18 cellular contexts compared by ENCODE assay signal in genomic region chr9:135835131-135835530, GRCh38.
A peak's percentile ranks its signal among the peaks of the same experiment; 100 is the strongest.
DNase-seq lines count a peak whose midpoint lies in the region; ATAC-seq and TF ChIP-seq lines count a peak whose summit lies in the region.
"Had no signal": no experiment of that assay in that cellular context is flagged by ENCODE, and none has a peak within 500 bp of the region (broad histone marks: within the 10 kb centered on the region; RNA-seq: fewer than 3 reads in every experiment).

No MANE protein-coding gene starts in this region.

- H3K9me2 ChIP-seq in GM23338 (ENCODE audit: insufficient read depth) = no peaks in the 10 kb centered on the region

- H3K27me3 Mint-ChIP-seq in GM23338 (ENCODE audit: insufficient read depth, low read depth, poor library complexity) = no peaks in the 10 kb centered on the region
- H3K27me3 Mint-ChIP-seq in WTC11 (ENCODE audit: low read depth) = no peaks in the 10 kb centered on the region
- H3K27me3 Mint-ChIP-seq: CD4-positive, alpha-beta memory T cell had no signal

- no peak overlapping the region for H2AFZ ChIP-seq in GM23338

- no peaks in the 10 kb centered on the region for H3K9me3 Mint-ChIP-seq in GM23338
- no peaks in the 10 kb centered on the region for H3K9me3 Mint-ChIP-seq in WTC11
- H3K9me3 Mint-ChIP-seq: HFFc6 had no signal

- ATAC-seq in GM23338 (peak; percentile 71), WTC11 (peak; percentile 65), HG02798 (IDR thresholded peaks at IDR 0.05; ENCODE audit: poor library complexity, unreplicated experiment) (no peak), HG02588 (IDR thresholded peaks at IDR 0.05; ENCODE audit: unreplicated experiment) (no peak)

- H3K4me3 ChIP-seq in GM23338 = no peak overlapping the region
- H3K4me3 ChIP-seq: HAP-1 had no signal

- no peak for DNase-seq in GM23338 (ENCODE audit: low spot score)
- no peak for DNase-seq in WTC11 (ENCODE audit: low spot score)
- peak; percentile 38 for DNase-seq in ecto neural progenitor cell (ENCODE audit: low spot score)
- peak; percentile 57 for DNase-seq in mesenteric fat pad (ENCODE audit: low spot score)
- DNase-seq in stimulated activated CD4-positive, alpha-beta T cell treated with anti-CD3 and anti-CD28 coated beads, Interleukin-2, amount 100 ng/mL, for 24 hours = no peak
- no peak for DNase-seq in NCI-H1105 treated with DMSO at 0.1 percent for 48 hours (lab: John Stamatoyannopoulos, UW)
- DNase-seq: C1 segment of cervical spinal cord; Calu3; CD4-positive, alpha-beta memory T cell; COR-L47; DMS53; DMS79 treated with DMSO at 0.1 percent for 48 hours; GF-D8; GOT3; HFFc6 had no signal

- H3F3A ChIP-seq in GM23338 (replicated peaks; ENCODE audit: low read depth) = no peaks in the 10 kb centered on the region

- peaks cover 86% of the 10 kb centered on the region for H3K79me2 ChIP-seq in GM23338 (replicated peaks; ENCODE audit: insufficient read depth)

- POLR2A ChIA-PET in WTC11 (lab: Charles Lee) = no interaction called here

- H3K27me3 ChIP-seq in GM23338 (ENCODE audit: insufficient read depth) = no peaks in the 10 kb centered on the region

- H3K27ac Mint-ChIP-seq in GM23338 = no peak overlapping the region
- H3K27ac Mint-ChIP-seq in WTC11 = no peak overlapping the region
- H3K27ac Mint-ChIP-seq: CD4-positive, alpha-beta memory T cell; HFFc6 had no signal

- no peaks in the 10 kb centered on the region for H3K36me3 ChIP-seq in GM23338 (ENCODE audit: insufficient read depth)
- H3K36me3 ChIP-seq: HAP-1 had no signal

- H3K36me3 Mint-ChIP-seq in GM23338 (ENCODE audit: low read depth) (no peaks in the 10 kb centered on the region; the same call in 2 of the 3 replicates), WTC11 (peaks cover 2% of the 10 kb centered on the region; the same call in 1 of the 2 replicates)

- H3K4me1 Mint-ChIP-seq in GM23338 = peaks cover under 1% of the 10 kb centered on the region; the same call in 2 of the 3 replicates
- H3K4me1 Mint-ChIP-seq in WTC11 = peaks cover under 1% of the 10 kb centered on the region

- no peak overlapping the region for H3K4me2 ChIP-seq in GM23338

- peaks cover 4% of the 10 kb centered on the region; the same call in 1 of the 2 replicates for H3K4me1 ChIP-seq in GM23338 (ENCODE audit: insufficient read depth)
- H3K4me1 ChIP-seq: HAP-1 had no signal

- H3K4me3 Mint-ChIP-seq in GM23338 (no peak overlapping the region), WTC11 (no peak overlapping the region)
- H3K4me3 Mint-ChIP-seq: CD4-positive, alpha-beta memory T cell; HFFc6 had no signal

- no peak overlapping the region for H3K27ac ChIP-seq in GM23338 (ENCODE audit: low read depth)

- peak in 1 of 2 experiments; percentile 29; a peak in 2 of 4 replicates for TF ChIP-seq CTCF in GM23338 (conservative IDR thresholded peaks at IDR 0.05; ENCODE audit: low read depth in 2 of 2)
- TF ChIP-seq CTCF in WTC11 (IDR thresholded peaks at IDR 0.05) = no peak

- peaks cover 37% of the 10 kb centered on the region for H4K20me1 ChIP-seq in GM23338 (replicated peaks; ENCODE audit: insufficient read depth)

- CTCF ChIA-PET in WTC11 (lab: Charles Lee) = interaction anchor here (0.7 kb wide), 1 partner anchor 30 kb away, joined by 3 read pairs; no protein-coding TSS in a partner anchor

TF ChIP-seq in GM23338, 12 proteins besides CTCF, POLR2A, EP300 and RAD21 (continues in another document):
- TF ChIP-seq EZH2 (IDR thresholded peaks at IDR 0.05; ENCODE audit: low read depth, unreplicated experiment) (no peak), JUNB (IDR thresholded peaks at IDR 0.05; ENCODE audit: unreplicated experiment) (no peak), ZNF331 (CRISPR knock-in tag; IDR thresholded peaks at IDR 0.05; ENCODE audit: low read depth) (no peak), ETS1 (IDR thresholded peaks at IDR 0.05) (no peak), REST (IDR thresholded peaks at IDR 0.05; ENCODE audit: unreplicated experiment) (no peak), STAT1 (IDR thresholded peaks at IDR 0.05; ENCODE audit: unreplicated experiment) (no peak), CREB1 (CRISPR knock-in tag; IDR thresholded peaks at IDR 0.05; ENCODE audit: low read depth) (no peak), ZNF114 (CRISPR knock-in tag; IDR thresholded peaks at IDR 0.05) (no peak)

TF ChIP-seq in WTC11, 78 proteins besides CTCF, POLR2A, EP300 and RAD21:
- TF ChIP-seq HMGA2 (CRISPR knock-in tag; IDR thresholded peaks at IDR 0.05) = no peak
- TF ChIP-seq TCF7 (CRISPR knock-in tag; IDR thresholded peaks at IDR 0.05; ENCODE audit: low read depth) = no peak
- TF ChIP-seq PRRX2 (CRISPR knock-in tag; IDR thresholded peaks at IDR 0.05) = no peak
- no peak for TF ChIP-seq PREB (CRISPR knock-in tag; IDR thresholded peaks at IDR 0.05; ENCODE audit: borderline replicate concordance)
- TF ChIP-seq E2F4 (CRISPR knock-in tag; IDR thresholded peaks at IDR 0.05; ENCODE audit: borderline replicate concordance, low read depth) = no peak
- no peak for TF ChIP-seq ZSCAN18 (CRISPR knock-in tag; IDR thresholded peaks at IDR 0.05)
- TF ChIP-seq GABPB1 (CRISPR knock-in tag; IDR thresholded peaks at IDR 0.05) = no peak
- TF ChIP-seq IRF2 (CRISPR knock-in tag; IDR thresholded peaks at IDR 0.05; ENCODE audit: borderline replicate concordance, low read depth) = no peak
- no peak for TF ChIP-seq FOXJ3 (CRISPR knock-in tag; IDR thresholded peaks at IDR 0.05; ENCODE audit: borderline replicate concordance)
TF ChIP-seq in WTC11: peak in this region for 0.

Comparison
In these comparisons a context has a peak if more than half of its experiments do, and no peak if none do; other contexts are left out.
1. ATAC-seq: peak in GM23338 (single experiment) and WTC11 (single experiment); none in HG02798 (single experiment) and HG02588 (single experiment).
2. DNase-seq: peak in ecto neural progenitor cell (single experiment) and mesenteric fat pad (single experiment); none in GM23338 (single experiment), WTC11 (single experiment), stimulated activated CD4-positive, alpha-beta T cell treated with anti-CD3 and anti-CD28 coated beads, Interleukin-2, amount 100 ng/mL, for 24 hours (0 of 2) and NCI-H1105 treated with DMSO at 0.1 percent for 48 hours (single experiment).